8 cellular contexts compared by ENCODE assay signal in the genomic region with DNA sequence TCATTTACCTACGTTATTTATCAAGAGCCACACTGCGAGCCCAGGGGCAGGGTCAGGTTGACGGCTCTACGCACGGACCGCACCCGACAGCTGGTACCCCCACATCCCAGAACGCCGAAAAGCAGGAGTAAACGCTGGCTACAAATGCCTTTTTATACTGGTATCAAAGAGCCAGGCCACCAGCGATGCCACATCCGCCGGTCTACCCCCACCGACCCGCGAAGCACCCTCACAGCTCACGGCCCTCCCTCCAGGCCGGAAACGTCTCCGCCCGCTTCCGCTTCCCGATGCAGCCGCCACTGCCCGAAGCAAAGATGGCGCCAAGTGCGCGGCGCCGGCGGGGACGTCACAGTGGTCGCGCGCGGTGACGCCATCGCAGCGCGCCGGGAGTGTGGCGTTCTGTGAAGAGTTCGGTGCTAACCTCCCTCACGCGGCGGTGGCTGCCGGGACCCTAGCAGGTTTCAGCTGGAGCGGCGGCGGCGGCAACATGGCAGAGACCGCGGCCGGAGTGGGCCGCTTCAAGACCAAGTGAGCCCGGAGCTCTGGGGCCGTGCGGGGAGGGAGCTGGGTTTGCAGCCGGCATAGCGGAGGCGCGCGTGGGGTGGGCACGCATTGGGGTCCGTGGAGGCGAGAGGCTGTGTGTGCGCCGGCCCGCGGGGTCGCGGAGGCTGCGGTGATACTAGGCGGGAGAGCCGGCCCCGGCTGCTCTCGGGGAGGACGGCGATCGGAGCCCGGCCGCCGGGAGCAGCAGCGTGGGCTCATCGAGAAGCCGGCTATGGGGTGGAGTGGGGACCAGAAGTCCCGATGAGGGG. TPM values are rescaled to one million over a fixed set of nuclear protein-coding genes. Genes with fewer than 3 reads are reported as not detected.
DNase-seq lines count a peak whose midpoint lies in the region; ATAC-seq and TF ChIP-seq lines count a peak whose summit lies in the region.

A gene (plus strand): TSS at position 376 of the 812 bp plus-strand sequence. CDS start 112 bp downstream, at position 488.

- intact Hi-C loops in left cardiac atrium (cut with DNase I) (no loop called here), upper lobe of right lung (cut with DNase I) (no loop called here)

- peaks cover 16% of the 10 kb centered on the region for H3K4me1 Mint-ChIP-seq in T-helper 1 cell treated with Interleukin-12 subunit alpha and Interleukin-12 subunit beta and Interleukin-4 antibody, amounts not matched to agents 30 μg/mL and 1 μg/mL, for 36 hours (ENCODE audit: low read depth)
- peaks cover 14% of the 10 kb centered on the region for H3K4me1 Mint-ChIP-seq in progenitor cell of endocrine pancreas (ENCODE audit: low read depth)

- H3K36me3 Mint-ChIP-seq in T-helper 1 cell treated with Interleukin-12 subunit alpha and Interleukin-12 subunit beta and Interleukin-4 antibody, amounts not matched to agents 30 μg/mL and 1 μg/mL, for 36 hours (ENCODE audit: low read depth): peaks cover 7% of the 10 kb centered on the region
- H3K36me3 Mint-ChIP-seq in progenitor cell of endocrine pancreas (ENCODE audit: insufficient read depth): peaks cover 5% of the 10 kb centered on the region

- H3K4me3 Mint-ChIP-seq in T-helper 1 cell treated with Interleukin-12 subunit alpha and Interleukin-12 subunit beta and Interleukin-4 antibody, amounts not matched to agents 30 μg/mL and 1 μg/mL, for 36 hours: peak within 1 kb of the TSS; percentile 90
- peak within 1 kb of the TSS; percentile 93 for H3K4me3 Mint-ChIP-seq in progenitor cell of endocrine pancreas (ENCODE audit: low read depth)

- H3K4me1 ChIP-seq in upper lobe of right lung: peaks cover 16% of the 10 kb centered on the region

- no peak for TF ChIP-seq CTCF in GM13977 (IDR thresholded peaks at IDR 0.05; ENCODE audit: extremely low read depth, insufficient read depth, missing control alignments)
- no peak for TF ChIP-seq CTCF in progenitor cell of endocrine pancreas (IDR thresholded peaks at IDR 0.05; ENCODE audit: unreplicated experiment)
- TF ChIP-seq CTCF in upper lobe of right lung (IDR thresholded peaks at IDR 0.05): no peak

- H3K4me3 ChIP-seq in upper lobe of right lung: peak within 1 kb of the TSS; percentile 99

- peak within 1 kb of the TSS; percentile 91 for H3K27ac ChIP-seq in upper lobe of right lung

- no peaks in the 10 kb centered on the region for H3K27me3 ChIP-seq in upper lobe of right lung

- in situ Hi-C loops in GM13977 (cut with MboI; ENCODE audit: low pct_unique_long_range_greater_than_20kb, low sequenced_read_pairs, unreplicated experiment): no loop called here

- no peaks in the 10 kb centered on the region for H3K9me3 Mint-ChIP-seq in T-helper 1 cell treated with Interleukin-12 subunit alpha and Interleukin-12 subunit beta and Interleukin-4 antibody, amounts not matched to agents 30 μg/mL and 1 μg/mL, for 36 hours
- H3K9me3 Mint-ChIP-seq in progenitor cell of endocrine pancreas (ENCODE audit: low read depth): no peaks in the 10 kb centered on the region

- ATAC-seq in HG02840 (IDR thresholded peaks at IDR 0.05; ENCODE audit: low FRiP score, unreplicated experiment) (peak; percentile 55), left cardiac atrium (peak; percentile 96 to 97), upper lobe of right lung (peak; percentile 95)

- H3K9me3 ChIP-seq in upper lobe of right lung: no peaks in the 10 kb centered on the region

- no peaks in the 10 kb centered on the region for H3K27me3 Mint-ChIP-seq in T-helper 1 cell treated with Interleukin-12 subunit alpha and Interleukin-12 subunit beta and Interleukin-4 antibody, amounts not matched to agents 30 μg/mL and 1 μg/mL, for 36 hours (ENCODE audit: low read depth)
- no peaks in the 10 kb centered on the region for H3K27me3 Mint-ChIP-seq in progenitor cell of endocrine pancreas

- peaks cover 29% of the 10 kb centered on the region for H3K36me3 ChIP-seq in upper lobe of right lung

- DNase-seq in GM13977 (ENCODE audit: low spot score): peak; percentile 98
- peak; percentile 91 for DNase-seq in NCI-H146 treated with DMSO at 0.1 percent for 48 hours (lab: John Stamatoyannopoulos, UW; ENCODE audit: unreplicated experiment)
- DNase-seq in amniotic stem cell (lab: John Stamatoyannopoulos, UW): peak; percentile 82
- peak; percentile 94 for DNase-seq in left cardiac atrium
- DNase-seq in progenitor cell of endocrine pancreas (ENCODE audit: low spot score, unreplicated experiment): peak; percentile 89
- peak; percentile 97 for DNase-seq in upper lobe of right lung

- H3K27ac Mint-ChIP-seq in T-helper 1 cell treated with Interleukin-12 subunit alpha and Interleukin-12 subunit beta and Interleukin-4 antibody, amounts not matched to agents 30 μg/mL and 1 μg/mL, for 36 hours: peak within 1 kb of the TSS; percentile 99
- peak within 1 kb of the TSS; percentile 97 for H3K27ac Mint-ChIP-seq in progenitor cell of endocrine pancreas

RNA-seq across cellular contexts. Expression of the gene that starts here (rescaled TPM):
- 10 to 100 TPM; 19.4 to 21.5 TPM for total RNA-seq in left cardiac atrium
- 30.8 and 32.2 TPM in 2 replicates for total RNA-seq in progenitor cell of endocrine pancreas
- 24.7 TPM for total RNA-seq in upper lobe of right lung

Comparison
In these comparisons a context has a peak if more than half of its experiments do, and no peak if none do; other contexts are left out.
1. Peak in every context shown above with its lines: DNase-seq, ATAC-seq, H3K4me3 ChIP-seq and H3K27ac ChIP-seq.